ENCODE assay signal across 23 cellular contexts in the genomic region with DNA sequence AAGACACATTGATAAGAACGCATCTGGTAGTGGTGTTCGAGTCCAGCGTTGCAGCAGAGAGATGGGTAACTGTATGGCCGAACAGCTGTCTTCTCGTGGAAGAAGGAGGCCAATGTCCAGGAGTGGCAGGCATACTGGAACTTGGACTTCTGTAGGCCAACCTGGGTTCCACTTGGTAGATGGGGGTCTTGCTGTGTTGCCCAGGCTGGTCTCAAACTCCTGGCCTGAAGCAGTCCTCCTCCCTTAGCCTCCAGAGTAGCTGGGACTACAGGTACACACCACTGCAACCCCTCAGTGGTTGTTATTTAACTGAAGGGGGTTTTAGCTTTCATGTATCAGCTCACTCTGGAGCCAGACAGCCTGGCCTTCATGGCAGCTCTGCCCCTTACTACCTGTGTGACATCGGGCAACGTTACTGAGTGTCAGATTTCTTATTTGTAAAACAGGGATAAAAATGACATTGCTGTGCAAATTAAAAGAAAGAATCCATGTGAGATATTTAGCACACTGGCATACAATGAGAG.
"Had no signal": no experiment of that assay in that cellular context is flagged by ENCODE, and none has a peak within 500 bp of the region (broad histone marks: within the 10 kb centered on the region; RNA-seq: fewer than 3 reads in every experiment).

No MANE protein-coding gene starts in this region.

- DNase-seq: IMR-90, Karpas-422, KG1, MG63, NCI-H1092, NCI-H1105 treated with DMSO at 0.1 percent for 48 hours, NCI-H1436, NCI-H187, NCI-H2029, NCI-H2081 treated with DMSO at 0.1 percent for 48 hours, NCI-H2171, NCI-H446, NCI-H510A, NCI-H524 treated with DMSO at 0.1 percent for 48 hours, NCI-H69, NCI-H774, PC-3, SHP77, SK-N-SH, SW 1271 had no signal

- H3K9ac ChIP-seq: SK-N-SH had no signal

- H3K4me3 ChIP-seq: MG63 had no signal

- H3K9me3 ChIP-seq: SK-N-SH had no signal

- H3K27ac ChIP-seq: RWPE1 had no signal

- ATAC-seq: HepG2, Panc1, PC-3 had no signal
